ENCODE assay signal across 21 cellular contexts in genomic region chr2:120533625-120534024, GRCh38.
DNase-seq lines count a peak whose midpoint lies in the region; ATAC-seq, FAIRE-seq and TF ChIP-seq lines count a peak whose summit lies in the region.
"Had no signal": no experiment of that assay in that cellular context is flagged by ENCODE, and none has a peak within 500 bp of the region (broad histone marks: within the 10 kb centered on the region; RNA-seq: fewer than 3 reads in every experiment).

No MANE protein-coding gene starts in this region.

- FAIRE-seq in HepG2 (lab: Jason Lieb, UNC), result no peak
- FAIRE-seq: A549, D721Med, G401.6, GM12891, GM19239 had no signal

- no peak for TF ChIP-seq EP300 in HepG2 (IDR thresholded peaks at IDR 0.05; ENCODE audit: low read depth in 2 of 2, low read length in 2 of 2)
- TF ChIP-seq EP300 in HepG2 (CRISPR knock-in tag; IDR thresholded peaks at IDR 0.05; ENCODE audit: borderline replicate concordance), result no peak
- no peak for TF ChIP-seq EP300 in sigmoid colon (IDR thresholded peaks at IDR 0.05)

- in situ Hi-C loops in HepG2 (cut with HindIII; ENCODE audit: extremely low pct_ligation_motif_present, low pct_unique_long_range_greater_than_20kb) (no loop called here), mammary epithelial cell (cut with MboI; ENCODE audit: low sequenced_read_pairs in 2 of 2) (loop anchor here in 1 of 2 donors (25.0 kb wide), 1 partner anchor 196 kb away; the partner anchor contains the start of gene INHBB)

- H4K20me1 ChIP-seq in HepG2 (ENCODE audit: insufficient read depth, low read length) (no peaks in the 10 kb centered on the region), mammary epithelial cell (ENCODE audit: insufficient read depth, low read length) (no peaks in the 10 kb centered on the region)
- H4K20me1 ChIP-seq: BLaER1 treated with 17β-estradiol and CSF1 and Interleukin-3, amounts not matched to agents 10 nM and 100 nM had no signal

- peaks cover 46% of the 10 kb centered on the region for H3K4me1 ChIP-seq in HepG2 (ENCODE audit: insufficient read depth, low read length)
- peaks cover 0 to 12% (median 6%) of the 10 kb centered on the region in 4 donors for H3K4me1 ChIP-seq in right lobe of liver
- H3K4me1 ChIP-seq in sigmoid colon, result peaks cover 0 to under 1% (median 0%) of the 10 kb centered on the region in 4 donors
- no peaks in the 10 kb centered on the region for H3K4me1 ChIP-seq in mammary epithelial cell (ENCODE audit: insufficient read depth, low read length)
- H3K4me1 ChIP-seq: A549 had no signal

- H3K79me2 ChIP-seq in HepG2 (ENCODE audit: insufficient read depth, low read length) (no peaks in the 10 kb centered on the region), mammary epithelial cell (ENCODE audit: insufficient read depth, low read length) (no peaks in the 10 kb centered on the region)

- DNase-seq in HepG2 (ENCODE audit: low spot score), result no peak
- DNase-seq in right lobe of liver, result no peak
- DNase-seq in sigmoid colon, result peak; percentile 48
- DNase-seq in mammary epithelial cell, result no peak
- DNase-seq in nucleus accumbens (lab: John Stamatoyannopoulos, UW), result no peak
- DNase-seq: AML-193; Caco-2; Calu3; CD4-positive, alpha-beta memory T cell; CD4-positive, CD25-positive, alpha-beta regulatory T cell; CD8-positive, alpha-beta memory T cell; DMS79 treated with DMSO at 0.1 percent for 48 hours; GF-D8 had no signal

- TF ChIP-seq POLR2A in HepG2 (IDR thresholded peaks at IDR 0.05; ENCODE audit: insufficient read depth in 1 of 2, low read depth in 2 of 2, low read length in 2 of 2) (no peak), right lobe of liver (IDR thresholded peaks at IDR 0.05) (no peak), sigmoid colon (IDR thresholded peaks at IDR 0.05) (no peak)

- intact Hi-C loops in HepG2 (cut with micrococcal nuclease; ENCODE audit: unreplicated experiment) (no loop called here), right lobe of liver (cut with DNase I) (no loop called here), sigmoid colon (cut with DNase I) (no loop called here), mammary epithelial cell (cut with micrococcal nuclease) (no loop called here)

- H3K4me2 ChIP-seq in HepG2 (ENCODE audit: low read depth, low read length) (no peak overlapping the region), mammary epithelial cell (ENCODE audit: insufficient read depth, low read depth, low read length) (no peak overlapping the region)
- H3K4me2 ChIP-seq: A549; BLaER1 treated with 17β-estradiol and CSF1 and Interleukin-3, amounts not matched to agents 10 nM and 100 nM had no signal

- H3K27me3 ChIP-seq in HepG2 (ENCODE audit: control insufficient read depth in 1 of 2, insufficient read depth in 2 of 2, low read length in 2 of 2) (peaks cover 6 to 33% of the 10 kb centered on the region in 2 experiments; a peak in 3 of 5 replicates), right lobe of liver (no peaks in the 10 kb centered on the region), sigmoid colon (no peaks in the 10 kb centered on the region), mammary epithelial cell (ENCODE audit: insufficient read depth, low read length) (no peaks in the 10 kb centered on the region)
- H3K27me3 ChIP-seq: BLaER1 treated with 17β-estradiol and CSF1 and Interleukin-3, amounts not matched to agents 10 nM and 100 nM had no signal

- CTCF ChIA-PET in HepG2 (lab: Yijun Ruan, JAX; ENCODE audit: low intra/inter-chr PET ratio, low total read pairs), result no interaction called here
- CTCF ChIA-PET in mammary epithelial cell (lab: Charles Lee; ENCODE audit: low non-redundant PET), result no interaction called here

- WGBS in HepG2 (ENCODE audit: low lambda C conversion rate), result 51% methylated on average over 8 of the region's 8 CpGs
- WGBS in right lobe of liver (ENCODE audit: insufficient coverage, low coverage, low lambda C conversion rate, missing lambda C conversion rate), result 67% methylated on average over 1 of the region's 8 CpGs
- WGBS in sigmoid colon, 2 donors, result 89 to 90% methylated on average over 8 of the region's 8 CpGs
- 13% methylated on average over 6 of the region's 8 CpGs for WGBS in mammary epithelial cell (ENCODE audit: low coverage, missing lambda C conversion rate)

- TF ChIP-seq CTCF in HepG2 (CRISPR knock-in tag; IDR thresholded peaks at IDR 0.05) (no peak), right lobe of liver (IDR thresholded peaks at IDR 0.05) (no peak), sigmoid colon (IDR thresholded peaks at IDR 0.05) (no peak), mammary epithelial cell (conservative IDR thresholded peaks at IDR 0.05 in 1 of 2, IDR thresholded peaks at IDR 0.05 in 1 of 2; ENCODE audit: extremely low read depth in 1 of 2, insufficient read depth in 1 of 2, low read depth in 1 of 2, low read length in 2 of 2) (no peak)

- TF ChIP-seq RAD21 in HepG2 (CRISPR knock-in tag; IDR thresholded peaks at IDR 0.05), result no peak

- H3K36me3 ChIP-seq in HepG2 (replicated peaks in 1 of 2; ENCODE audit: control insufficient read depth in 1 of 2, insufficient read depth in 2 of 2, low read length in 2 of 2) (no peaks in the 10 kb centered on the region), right lobe of liver (no peaks in the 10 kb centered on the region), sigmoid colon (no peaks in the 10 kb centered on the region), mammary epithelial cell (ENCODE audit: insufficient read depth, low read length) (no peaks in the 10 kb centered on the region)
- H3K36me3 ChIP-seq: BLaER1 treated with 17β-estradiol and CSF1 and Interleukin-3, amounts not matched to agents 10 nM and 100 nM had no signal

- ATAC-seq in HepG2 (peak; percentile 21; the same call in 1 of the 3 replicates), right lobe of liver (no peak)
- ATAC-seq: A549 had no signal

- H3K27ac ChIP-seq in HepG2 (ENCODE audit: extremely low read length, insufficient read depth, low read length), result no peak overlapping the region
- no peak overlapping the region for H3K27ac ChIP-seq in right lobe of liver
- H3K27ac ChIP-seq in sigmoid colon, result no peak overlapping the region
- H3K27ac ChIP-seq in mammary epithelial cell (ENCODE audit: insufficient read depth, low read depth, low read length), result no peak overlapping the region
- H3K27ac ChIP-seq: 22Rv1; A549; BLaER1 treated with 17β-estradiol and CSF1 and Interleukin-3, amounts not matched to agents 10 nM and 100 nM; C4-2B had no signal

- POLR2A ChIA-PET in HepG2 (lab: Yijun Ruan, JAX), result interaction anchor here (1.1 to 2.1 kb wide), 2 partner anchors 13 to 68 kb away, joined by 4 to 6 read pairs; no protein-coding TSS in a partner anchor

- H2AFZ ChIP-seq in HepG2 (ENCODE audit: low read length), result no peak overlapping the region
- no peak overlapping the region for H2AFZ ChIP-seq in mammary epithelial cell (ENCODE audit: low read depth, low read length)

- dilution Hi-C loops in mammary epithelial cell (cut with HindIII; ENCODE audit: low sequenced_read_pairs), result no loop called here

- no peak overlapping the region for H3K9ac ChIP-seq in HepG2 (ENCODE audit: insufficient read depth, low read depth, low read length)
- no peak overlapping the region for H3K9ac ChIP-seq in mammary epithelial cell (ENCODE audit: insufficient read depth, low read length)
- H3K9ac ChIP-seq: BLaER1 treated with 17β-estradiol and CSF1 and Interleukin-3, amounts not matched to agents 10 nM and 100 nM had no signal

- H3K4me3 ChIP-seq in HepG2 (replicated peaks in 1 of 3; ENCODE audit: insufficient read depth in 1 of 3, low read depth in 2 of 3, low read length in 3 of 3) (no peak overlapping the region), right lobe of liver (no peak overlapping the region), sigmoid colon (no peak overlapping the region), mammary epithelial cell (replicated peaks in 1 of 3; ENCODE audit: insufficient read depth in 1 of 3, low read depth in 2 of 3, low read length in 3 of 3) (no peak overlapping the region)
- H3K4me3 ChIP-seq: A549; BLaER1 treated with 17β-estradiol and CSF1 and Interleukin-3, amounts not matched to agents 10 nM and 100 nM had no signal

- BruUV-seq in HepG2 (replicated peaks; lab: Mats Ljungman, UMichigan) (no TSS peak), mammary epithelial cell (replicated peaks; lab: Mats Ljungman, UMichigan) (no TSS peak)

- H3K9me3 ChIP-seq in HepG2 (ENCODE audit: low read length) (no peaks in the 10 kb centered on the region), right lobe of liver (no peaks in the 10 kb centered on the region), sigmoid colon (peaks cover 0 to 2% (median 0%) of the 10 kb centered on the region in 4 donors), mammary epithelial cell (replicated peaks; ENCODE audit: insufficient read depth, low read length) (no peaks in the 10 kb centered on the region)
- H3K9me3 ChIP-seq: Caco-2 had no signal

TF ChIP-seq in HepG2, 621 proteins besides CTCF, POLR2A, EP300 and RAD21:
- TF ChIP-seq FOXO1 (CRISPR knock-in tag; IDR thresholded peaks at IDR 0.05) (no peak), ZNF577 (CRISPR knock-in tag; IDR thresholded peaks at IDR 0.05; ENCODE audit: borderline replicate concordance, low read depth) (no peak), NFYB (CRISPR knock-in tag; IDR thresholded peaks at IDR 0.05) (no peak), MLLT10 (CRISPR knock-in tag; IDR thresholded peaks at IDR 0.05) (no peak), CBX1 (IDR thresholded peaks at IDR 0.05; ENCODE audit: low read depth) (no peak), MTF2 (CRISPR knock-in tag; IDR thresholded peaks at IDR 0.05; ENCODE audit: borderline replicate concordance) (no peak), POLR2AphosphoS2 (IDR thresholded peaks at IDR 0.05; ENCODE audit: low read depth, low read length) (no peak), TIGD3 (CRISPR knock-in tag; IDR thresholded peaks at IDR 0.05; ENCODE audit: borderline replicate concordance) (no peak)
